8 cellular contexts compared by ENCODE assay signal in genomic region chr12:47744005-47744651, GRCh38. TPM values are rescaled to one million over a fixed set of nuclear protein-coding genes. Genes with fewer than 3 reads are reported as not detected.
DNase-seq lines count a peak whose midpoint lies in the region; ATAC-seq and TF ChIP-seq lines count a peak whose summit lies in the region.

No MANE protein-coding gene starts in this region.

- no peak overlapping the region for H3K27ac ChIP-seq in CD4-positive, alpha-beta T cell (ENCODE audit: low read depth, low read length)
- H3K27ac ChIP-seq in colonic mucosa, result no peak overlapping the region
- H3K27ac ChIP-seq in trophoblast cell (ENCODE audit: low read depth, low read length), result no peak overlapping the region
- H3K27ac ChIP-seq in SJCRH30, result no peak overlapping the region

- peaks cover 41% of the 10 kb centered on the region for H3K4me1 Mint-ChIP-seq in CD4-positive, alpha-beta T cell (ENCODE audit: low read depth)

- H3K9ac ChIP-seq in colonic mucosa (ENCODE audit: low read depth in 2 of 2, low read length in 2 of 2) (no peak overlapping the region), trophoblast cell (ENCODE audit: low read length) (no peak overlapping the region)

- intact Hi-C loops in CD4-positive, alpha-beta T cell (cut with DNase I, micrococcal nuclease), result loop anchor here (1.0 to 5.0 kb wide), 3 partner anchors 23 to 203 kb away; no protein-coding TSS in a partner anchor
- intact Hi-C loops in colonic mucosa (cut with DNase I), result no loop called here

- peaks cover 6% of the 10 kb centered on the region for H3K4me1 ChIP-seq in colonic mucosa
- no peaks in the 10 kb centered on the region for H3K4me1 ChIP-seq in trophoblast cell (ENCODE audit: control insufficient read depth in 1 of 2, insufficient read depth in 2 of 2, low read length in 2 of 2)
- H3K4me1 ChIP-seq in SJCRH30, result peaks cover 19% of the 10 kb centered on the region

- H3K18ac ChIP-seq in trophoblast cell (ENCODE audit: low read length), result no peak overlapping the region

- H2AFZ ChIP-seq in trophoblast cell (ENCODE audit: insufficient read depth, low read length, poor library complexity), result no peak overlapping the region

- no peak overlapping the region for H3K27ac Mint-ChIP-seq in CD4-positive, alpha-beta T cell

- H3K4me3 ChIP-seq in colonic mucosa (no peak overlapping the region), trophoblast cell (ENCODE audit: low read depth, low read length) (no peak overlapping the region), SJCRH30 (no peak overlapping the region)

- no peaks in the 10 kb centered on the region for H3K79me1 ChIP-seq in trophoblast cell (ENCODE audit: low read length)

- H3K9me3 ChIP-seq in CD4-positive, alpha-beta T cell (ENCODE audit: control insufficient read depth, low read length), result no peaks in the 10 kb centered on the region
- H3K9me3 ChIP-seq in colonic mucosa (no peaks in the 10 kb centered on the region), trophoblast cell (ENCODE audit: insufficient read depth, low read depth, low read length) (peaks cover 4% of the 10 kb centered on the region), SJCRH30 (replicated peaks) (no peaks in the 10 kb centered on the region)

- no peak overlapping the region for H4K91ac ChIP-seq in trophoblast cell (ENCODE audit: low read depth, low read length)

- no peaks in the 10 kb centered on the region for H3K27me3 Mint-ChIP-seq in CD4-positive, alpha-beta T cell

- no peak overlapping the region for H3K4me3 Mint-ChIP-seq in CD4-positive, alpha-beta T cell

- no peaks in the 10 kb centered on the region for H3K9me3 Mint-ChIP-seq in CD4-positive, alpha-beta T cell

- no peak overlapping the region for H2AK5ac ChIP-seq in trophoblast cell (ENCODE audit: low read length)

- H2BK12ac ChIP-seq in trophoblast cell (ENCODE audit: low read length), result no peak overlapping the region

- no CpG with 5 or more reads among the region's 10 CpGs for WGBS in trophoblast cell (ENCODE audit: extremely low coverage, insufficient coverage, insufficient read length)

- peak; percentile 50 to 71 (median 63) for DNase-seq in CD4-positive, alpha-beta T cell
- DNase-seq in NCI-H1048 (lab: John Stamatoyannopoulos, UW), result peak; percentile 30
- DNase-seq in activated CD4-positive, alpha-beta T cell treated with anti-CD3 and anti-CD28 coated beads for 1 hour, result peak; percentile 47
- peak; percentile 80 for DNase-seq in colonic mucosa
- peak; percentile 75 to 84 for DNase-seq in trophoblast cell
- no peak for DNase-seq in cortex of kidney (lab: John Stamatoyannopoulos, UW)
- DNase-seq in SJCRH30, result no peak

- H2BK120ac ChIP-seq in trophoblast cell (ENCODE audit: insufficient read depth, low read length, poor library complexity), result no peak overlapping the region

- CTCF ChIA-PET in CD4-positive, alpha-beta T cell (lab: Charles Lee), result interaction anchor here (0.6 to 5.7 kb wide), 15 partner anchors 15 to 139 kb away, joined by 3 to 157 read pairs (median 4); partner anchors contain the start of genes RAPGEF3 and SLC48A1

- no peaks in the 10 kb centered on the region for H3K27me3 ChIP-seq in CD4-positive, alpha-beta T cell (ENCODE audit: control insufficient read depth, insufficient read depth, low read length)
- H3K27me3 ChIP-seq in colonic mucosa, result no peaks in the 10 kb centered on the region
- no peaks in the 10 kb centered on the region for H3K27me3 ChIP-seq in trophoblast cell (ENCODE audit: insufficient read depth, low read length)
- H3K27me3 ChIP-seq in SJCRH30, result peaks cover 10% of the 10 kb centered on the region; the same call in 1 of the 2 replicates

- H3K36me3 Mint-ChIP-seq in CD4-positive, alpha-beta T cell (ENCODE audit: low read depth), result no peaks in the 10 kb centered on the region

- H3K14ac ChIP-seq in trophoblast cell (ENCODE audit: low read length), result no peak overlapping the region

- H4K12ac ChIP-seq in trophoblast cell (ENCODE audit: low read depth, low read length), result no peak overlapping the region

- POLR2A ChIA-PET in CD4-positive, alpha-beta T cell (lab: Charles Lee), result interaction anchor here (0.9 to 3.6 kb wide), 5 partner anchors 22 to 413 kb away, joined by 3 to 15 read pairs (median 4); partner anchors contain the start of gene ASB8

- peak; percentile 56 for ATAC-seq in CD4-positive, alpha-beta T cell (ENCODE audit: poor library complexity)
- no peak for ATAC-seq in GM19455 (IDR thresholded peaks at IDR 0.05; ENCODE audit: unreplicated experiment)

- H3K23ac ChIP-seq in trophoblast cell (ENCODE audit: low read length), result no peak overlapping the region

- H2BK5ac ChIP-seq in trophoblast cell (ENCODE audit: low read depth, low read length, poor library complexity), result no peak overlapping the region

- H3K79me2 ChIP-seq in trophoblast cell (ENCODE audit: control insufficient read depth, insufficient read depth, low read length, poor library complexity), result no peaks in the 10 kb centered on the region

- TF ChIP-seq CTCF in CD4-positive, alpha-beta T cell (IDR thresholded peaks at IDR 0.05), result peak; percentile 71
- peak; percentile 64 for TF ChIP-seq CTCF in colonic mucosa (IDR thresholded peaks at IDR 0.05)

- no peak overlapping the region for H3K4me2 ChIP-seq in trophoblast cell (ENCODE audit: low read length)

- H4K8ac ChIP-seq in trophoblast cell (ENCODE audit: low read depth, low read length), result no peak overlapping the region

- H3K36me3 ChIP-seq in colonic mucosa, result no peaks in the 10 kb centered on the region
- no peaks in the 10 kb centered on the region for H3K36me3 ChIP-seq in trophoblast cell (ENCODE audit: control insufficient read depth in 1 of 2, insufficient read depth in 2 of 2, low read length in 2 of 2)
- H3K36me3 ChIP-seq in SJCRH30, result no peaks in the 10 kb centered on the region

- no peak overlapping the region for H3K4ac ChIP-seq in trophoblast cell (ENCODE audit: low read depth, low read length)

RNA-seq across cellular contexts. Expression of gene RAPGEF3, which starts 14.6 kb away (rescaled TPM):
- total RNA-seq in CD4-positive, alpha-beta T cell, result under 1 TPM; 0.17 to 0.33 TPM
- 10 to 100 TPM; 10.1 TPM for total RNA-seq in colonic mucosa
- polyA plus RNA-seq in trophoblast cell (2013), result 0.68 and 0.78 TPM in 2 replicates
- total RNA-seq in SJCRH30 (2014; rRNA removed; shearing (Covaris generic)), result 0.49 and 0.68 TPM in 2 replicates

RNA-seq across cellular contexts. Expression of gene ENDOU, which starts 18.8 kb away (rescaled TPM):
- total RNA-seq in CD4-positive, alpha-beta T cell, result not detected
- total RNA-seq in colonic mucosa, result not detected
- polyA plus RNA-seq in trophoblast cell (2013), result 26.2 and 28.2 TPM in 2 replicates
- not detected in 2 replicates for total RNA-seq in SJCRH30 (2014; rRNA removed; shearing (Covaris generic))

RNA-seq across cellular contexts. Expression of gene SLC48A1, which starts 28.9 kb away (rescaled TPM):
- 1 to 10 TPM; 4.5 to 5.8 TPM for total RNA-seq in CD4-positive, alpha-beta T cell
- total RNA-seq in colonic mucosa, result 10 to 100 TPM; 12.2 to 17.9 TPM
- polyA plus RNA-seq in trophoblast cell (2013), result 4.7 and 4.8 TPM in 2 replicates
- total RNA-seq in SJCRH30 (2014; rRNA removed; shearing (Covaris generic)), result 1.1 and 1.4 TPM in 2 replicates

RNA-seq across cellular contexts. Expression of gene RPAP3, which starts 38.3 kb away (rescaled TPM):
- 10 to 100 TPM; 24.6 to 26.4 TPM for total RNA-seq in CD4-positive, alpha-beta T cell
- 10 to 100 TPM; 16.7 to 17.0 TPM for total RNA-seq in colonic mucosa
- 30.6 and 32.7 TPM in 2 replicates for polyA plus RNA-seq in trophoblast cell (2013)
- 56.4 and 70.0 TPM in 2 replicates for total RNA-seq in SJCRH30 (2014; rRNA removed; shearing (Covaris generic))

Comparison
In these comparisons a context has a peak if more than half of its experiments do, and no peak if none do; other contexts are left out.
1. DNase-seq: peak in CD4-positive, alpha-beta T cell (10 of 10), NCI-H1048 (single experiment), activated CD4-positive, alpha-beta T cell treated with anti-CD3 and anti-CD28 coated beads for 1 hour (single experiment), colonic mucosa (single experiment) and trophoblast cell (2 of 2); none in cortex of kidney (single experiment) and SJCRH30 (0 of 2).